Comparison of ENCODE assay signal across 7 cellular contexts in genomic region chr1:21937034-21937371, GRCh38. TPM values are rescaled to one million over a fixed set of nuclear protein-coding genes. Genes with fewer than 3 reads are reported as not detected.
DNase-seq lines count a peak whose midpoint lies in the region; FAIRE-seq and TF ChIP-seq lines count a peak whose summit lies in the region.

HSPG2 (minus strand) TSS chr1:21937310; CDS start chr1:21937217, 93 bp downstream.

- TF ChIP-seq POLR2A in GM12891 (IDR thresholded peaks at IDR 0.05; ENCODE audit: low read depth, low read length), result no peak

- in situ Hi-C loops in astrocyte of the cerebellum (cut with HindIII; ENCODE audit: low sequenced_read_pairs), result loop anchor here (5.0 kb wide), 1 partner anchor 50 kb away; no protein-coding TSS in a partner anchor

- H3K36me3 ChIP-seq in kidney (ENCODE audit: control insufficient read depth in 1 of 2, insufficient read depth in 2 of 2, low read length in 2 of 2) (no peaks in the 10 kb centered on the region), stomach smooth muscle (ENCODE audit: control insufficient read depth in 2 of 2, insufficient read depth in 2 of 2, low read length in 2 of 2) (no peaks in the 10 kb centered on the region)

- peak within 1 kb of the TSS; percentile 69 to 84 for H3K27ac ChIP-seq in kidney (ENCODE audit: low read depth in 2 of 2, low read length in 2 of 2)
- peak within 1 kb of the TSS; percentile 95 for H3K27ac ChIP-seq in stomach smooth muscle (ENCODE audit: low read length)

- no peaks in the 10 kb centered on the region for H3K9me3 ChIP-seq in kidney (ENCODE audit: control insufficient read depth in 1 of 2, low read length in 2 of 2)
- no peaks in the 10 kb centered on the region for H3K9me3 ChIP-seq in stomach smooth muscle (ENCODE audit: control insufficient read depth in 2 of 2, low read length in 2 of 2)

- FAIRE-seq in kidney (lab: Jason Lieb, UNC), result no peak
- no peak for FAIRE-seq in GM12891 (lab: Jason Lieb, UNC)

- H3K4me1 ChIP-seq in kidney (ENCODE audit: control insufficient read depth in 1 of 2, insufficient read depth in 1 of 2, low read depth in 1 of 2, low read length in 2 of 2), result peaks cover 14 to 37% of the 10 kb centered on the region in 2 donors
- H3K4me1 ChIP-seq in stomach smooth muscle (ENCODE audit: control insufficient read depth, insufficient read depth, low read length), result peaks cover 80% of the 10 kb centered on the region

- intact Hi-C loops in kidney (cut with DNase I), result no loop called here

- H3K9ac ChIP-seq in kidney (ENCODE audit: low read length in 2 of 2), result peak within 1 kb of the TSS; percentile 74 to 83
- peak within 1 kb of the TSS; percentile 83 to 93 for H3K9ac ChIP-seq in stomach smooth muscle (ENCODE audit: low read length in 2 of 2)

- no peak for DNase-seq in HT-29 (ENCODE audit: low spot score)
- no peak for DNase-seq in astrocyte of the cerebellum (ENCODE audit: low read depth)
- no peak for DNase-seq in kidney
- no peak for DNase-seq in SW 1271 (lab: John Stamatoyannopoulos, UW)
- DNase-seq in GM12891 (ENCODE audit: insufficient read length, low spot score), result no peak
- DNase-seq in COLO829 (ENCODE audit: low spot score), result no peak

- no peaks in the 10 kb centered on the region for H3K27me3 ChIP-seq in stomach smooth muscle (ENCODE audit: control insufficient read depth in 1 of 2, insufficient read depth in 2 of 2, low read length in 2 of 2)

- TF ChIP-seq CTCF in astrocyte of the cerebellum (IDR thresholded peaks at IDR 0.05; ENCODE audit: low read depth, low read length, missing control alignments) (no peak), kidney (IDR thresholded peaks at IDR 0.05; ENCODE audit: borderline replicate concordance, extremely low read depth, insufficient read depth) (no peak)

- H3K4me3 ChIP-seq in astrocyte of the cerebellum (ENCODE audit: low read depth, low read length) (peak within 1 kb of the TSS; percentile 53), kidney (ENCODE audit: low read length in 2 of 2) (peak within 1 kb of the TSS; percentile 72 to 81), stomach smooth muscle (ENCODE audit: low read length in 2 of 2) (peak within 1 kb of the TSS; percentile 65 to 96)

TF ChIP-seq in GM12891, 5 proteins besides CTCF, POLR2A, EP300 and RAD21:
- TF ChIP-seq PAX5 (IDR thresholded peaks at IDR 0.05; ENCODE audit: insufficient read depth, low read length, severe bottlenecking), result no peak
- TF ChIP-seq POLR2AphosphoS5 (IDR thresholded peaks at IDR 0.05; ENCODE audit: low read depth, low read length), result no peak
- no peak for TF ChIP-seq SPI1 (IDR thresholded peaks at IDR 0.05; ENCODE audit: low read depth, low read length)
- TF ChIP-seq POU2F2 (IDR thresholded peaks at IDR 0.05; ENCODE audit: low read depth, low read length), result no peak
- no peak for TF ChIP-seq TAF1 (IDR thresholded peaks at IDR 0.05; ENCODE audit: low read depth, low read length)

RNA-seq across cellular contexts. Expression of gene HSPG2, which starts in this region (rescaled TPM):
- total RNA-seq in HT-29 (2014; rRNA removed; shearing (Covaris generic)), result 163 and 235 TPM in 2 replicates
- 510 TPM for total RNA-seq in kidney
- 60.4 TPM for polyA plus RNA-seq in kidney (ENCODE audit: insufficient read depth, low read depth, low replicate concordance)
- polyA plus RNA-seq in GM12891 (2012; ENCODE audit: low read depth, missing spikeins), result 5.2 TPM
